In the genomic region with DNA sequence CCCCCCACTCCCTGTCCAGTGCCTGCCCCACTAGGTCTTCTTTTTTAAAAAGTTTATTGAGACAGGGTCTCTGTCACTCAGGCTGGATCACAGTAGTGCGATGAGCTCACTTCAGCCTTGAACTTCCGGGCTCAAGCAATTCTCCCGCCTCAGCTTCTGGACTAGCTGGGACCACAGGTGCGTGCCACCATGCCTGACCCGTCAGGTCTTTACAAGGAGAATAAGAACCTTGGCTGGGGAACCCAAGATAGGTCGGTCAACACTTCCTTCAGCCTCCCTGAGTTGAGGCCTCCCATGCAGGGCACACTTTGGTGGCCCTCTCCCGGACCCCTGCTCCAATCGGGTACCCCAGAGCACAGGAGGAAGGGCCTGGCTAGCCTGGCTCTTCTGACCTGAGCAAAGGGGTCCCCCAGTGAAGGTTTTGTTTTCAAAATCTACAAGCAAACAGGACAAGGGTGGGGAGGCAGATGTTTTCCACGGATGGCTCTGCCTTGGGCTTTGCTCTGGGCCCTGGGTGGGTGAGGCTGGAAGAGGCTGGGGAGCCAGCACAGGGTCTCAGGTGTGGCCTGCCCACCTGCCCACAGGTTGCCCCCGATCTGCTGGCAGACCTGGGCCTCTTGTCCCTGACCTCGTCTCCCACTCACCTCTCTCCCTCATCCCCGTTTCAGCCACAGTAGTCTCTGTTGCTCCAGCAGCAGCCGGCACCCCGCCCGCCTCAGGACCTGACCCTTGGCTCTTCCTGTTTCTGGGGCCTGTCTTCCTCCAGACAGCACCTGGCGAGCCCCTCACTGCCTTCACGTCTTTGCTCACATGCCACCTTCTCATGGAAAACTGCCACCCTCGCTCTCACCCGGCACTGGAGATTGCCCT, we compare ENCODE assay signal across 17 cellular contexts.
A peak's percentile ranks its signal among the peaks of the same experiment; 100 is the strongest.
DNase-seq lines count a peak whose midpoint lies in the region; ATAC-seq lines count a peak whose summit lies in the region.
"Had no signal": no experiment of that assay in that cellular context is flagged by ENCODE, and none has a peak within 500 bp of the region (broad histone marks: within the 10 kb centered on the region; RNA-seq: fewer than 3 reads in every experiment).

No MANE protein-coding gene starts in this region.

- peak; percentile 7 for DNase-seq in activated CD8-positive, alpha-beta memory T cell treated with anti-CD3 and anti-CD28 coated beads, Interleukin-2, amount 50 U/mL, for 4 hours
- DNase-seq in activated CD8-positive, alpha-beta memory T cell treated with anti-CD3 and anti-CD28 coated beads, Interleukin-2, amount 50 U/mL, for 48 hours: no peak
- DNase-seq in stimulated activated naive CD8-positive, alpha-beta T cell treated with anti-CD3 and anti-CD28 coated beads, Interleukin-15, amount 100 ng/mL, for 72 hours: no peak
- no peak for DNase-seq in stimulated activated naive CD8-positive, alpha-beta T cell treated with anti-CD3 and anti-CD28 coated beads, Interleukin-15, Interleukin-2, amounts not matched to agents 100 U/mL and 50 U/mL, for 24 hours
- peak; percentile 28 for DNase-seq in sciatic nerve (ENCODE audit: low spot score)
- DNase-seq in SIG-M5 (lab: John Stamatoyannopoulos, UW): no peak
- DNase-seq in T-helper 9 cell: no peak
- no peak for DNase-seq in DMS153 (lab: John Stamatoyannopoulos, UW)
- DNase-seq: AML-193, DMS79, GOT3, NCI-H1417, NCI-H187, NCI-H2227 treated with DMSO at 0.1 percent for 48 hours, NCI-H510A treated with DMSO at 0.1 percent for 48 hours, NCI-H774, SHP77 had no signal

- no peaks in the 10 kb centered on the region for H3K4me1 Mint-ChIP-seq in stimulated activated naive CD8-positive, alpha-beta T cell treated with anti-CD3 and anti-CD28 coated beads, Interleukin-15, amount 100 ng/mL, for 72 hours

- H3K27me3 Mint-ChIP-seq in stimulated activated naive CD8-positive, alpha-beta T cell treated with anti-CD3 and anti-CD28 coated beads, Interleukin-15, amount 100 ng/mL, for 72 hours: no peaks in the 10 kb centered on the region

- intact Hi-C loops in sciatic nerve (cut with DNase I): no loop called here

- no peaks in the 10 kb centered on the region for H3K9me3 Mint-ChIP-seq in stimulated activated naive CD8-positive, alpha-beta T cell treated with anti-CD3 and anti-CD28 coated beads, Interleukin-15, amount 100 ng/mL, for 72 hours

- H3K4me3 Mint-ChIP-seq in stimulated activated naive CD8-positive, alpha-beta T cell treated with anti-CD3 and anti-CD28 coated beads, Interleukin-15, amount 100 ng/mL, for 72 hours: no peak overlapping the region

- ATAC-seq in stimulated activated naive CD8-positive, alpha-beta T cell treated with anti-CD3 and anti-CD28 coated beads, Interleukin-15, amount 100 ng/mL, for 72 hours: no peak
- no peak for ATAC-seq in stimulated activated naive CD8-positive, alpha-beta T cell treated with anti-CD3 and anti-CD28 coated beads, Interleukin-15, Interleukin-2, amounts not matched to agents 100 U/mL and 50 U/mL, for 24 hours
- no peak for ATAC-seq in sciatic nerve

- peak overlapping the region; percentile 35 to 90 for H3K27ac Mint-ChIP-seq in stimulated activated naive CD8-positive, alpha-beta T cell treated with anti-CD3 and anti-CD28 coated beads, Interleukin-15, amount 100 ng/mL, for 72 hours

Comparison
In these comparisons a context has a peak if more than half of its experiments do, and no peak if none do; other contexts are left out.
1. DNase-seq: peak in activated CD8-positive, alpha-beta memory T cell treated with anti-CD3 and anti-CD28 coated beads, Interleukin-2, amount 50 U/mL, for 4 hours (single experiment) and sciatic nerve (single experiment); none in activated CD8-positive, alpha-beta memory T cell treated with anti-CD3 and anti-CD28 coated beads, Interleukin-2, amount 50 U/mL, for 48 hours (single experiment), stimulated activated naive CD8-positive, alpha-beta T cell treated with anti-CD3 and anti-CD28 coated beads, Interleukin-15, amount 100 ng/mL, for 72 hours (0 of 2), stimulated activated naive CD8-positive, alpha-beta T cell treated with anti-CD3 and anti-CD28 coated beads, Interleukin-15, Interleukin-2, amounts not matched to agents 100 U/mL and 50 U/mL, for 24 hours (single experiment), SIG-M5 (single experiment), T-helper 9 cell (single experiment) and DMS153 (single experiment).